In the genomic region with DNA sequence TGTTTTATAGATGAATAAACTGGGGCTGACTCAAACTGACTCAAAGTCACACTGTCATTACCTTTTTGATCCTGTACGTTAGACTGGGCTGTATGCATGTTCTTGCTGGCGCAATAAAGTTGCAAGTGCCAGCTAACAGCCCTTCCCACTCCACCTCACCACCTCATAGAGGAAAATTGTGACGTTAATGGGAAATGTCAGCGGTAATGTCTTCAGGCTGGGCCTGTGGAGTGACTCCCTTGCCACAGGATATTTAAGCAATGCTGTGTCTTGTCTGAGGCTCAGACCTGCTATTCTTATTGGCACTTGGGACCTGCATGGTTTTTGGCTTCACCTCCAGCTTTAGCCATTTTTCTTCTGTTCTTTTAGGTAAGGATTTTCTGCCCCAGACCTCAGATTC, we compare ENCODE assay signal across 8 cellular contexts. TPM values are rescaled to one million over a fixed set of nuclear protein-coding genes. Genes with fewer than 3 reads are reported as not detected.
DNase-seq lines count a peak whose midpoint lies in the region; ATAC-seq and TF ChIP-seq lines count a peak whose summit lies in the region.

No MANE protein-coding gene starts in this region.

- TF ChIP-seq CTCF in SK-N-SH (IDR thresholded peaks at IDR 0.05): no peak
- no peak for TF ChIP-seq CTCF in heart left ventricle (IDR thresholded peaks at IDR 0.05)
- TF ChIP-seq CTCF in stomach (IDR thresholded peaks at IDR 0.05): no peak

- intact Hi-C loops in heart left ventricle (cut with DNase I): loop anchor here in 8 of 10 donors (2.0 to 10.0 kb wide), 7 partner anchors 39 to 195 kb away; a partner anchor contains a TSS
- intact Hi-C loops in stomach (cut with DNase I; ENCODE audit: low total_unique reads): no loop called here

- TF ChIP-seq POLR2A in heart left ventricle (IDR thresholded peaks at IDR 0.05) (no peak), stomach (IDR thresholded peaks at IDR 0.05) (no peak)

- TF ChIP-seq EP300 in SK-N-SH (IDR thresholded peaks at IDR 0.05; ENCODE audit: borderline replicate concordance in 1 of 2, low read depth in 1 of 2, low read length in 1 of 2) (no peak; a peak in 1 of 4 replicates), stomach (IDR thresholded peaks at IDR 0.05) (no peak)

- H3K27me3 ChIP-seq in SK-N-SH (ENCODE audit: insufficient read depth) (no peaks in the 10 kb centered on the region), heart left ventricle (no peaks in the 10 kb centered on the region), stomach (no peaks in the 10 kb centered on the region)

- peak overlapping the region; percentile 28; the same call in 1 of the 2 replicates for H3K9ac ChIP-seq in SK-N-SH

- DNase-seq in SK-N-SH (no peak), heart left ventricle (no peak), stomach (no peak), NCI-H510A treated with DMSO at 0.1 percent for 48 hours (lab: John Stamatoyannopoulos, UW) (no peak), midbrain (lab: John Stamatoyannopoulos, UW) (no peak), NCI-H187 (lab: John Stamatoyannopoulos, UW) (no peak)

- H3K9me3 ChIP-seq in SK-N-SH (no peaks in the 10 kb centered on the region), heart left ventricle (no peaks in the 10 kb centered on the region), stomach (no peaks in the 10 kb centered on the region)

- H3K4me2 ChIP-seq in SK-N-SH: peak overlapping the region; percentile 43; the same call in 1 of the 2 replicates

- H3K4me3 ChIP-seq in SK-N-SH (ENCODE audit: low read depth in 2 of 2, low read length in 1 of 2): no peak overlapping the region
- no peak overlapping the region for H3K4me3 ChIP-seq in heart left ventricle
- no peak overlapping the region for H3K4me3 ChIP-seq in stomach

- WGBS in SK-N-SH (ENCODE audit: low lambda C conversion rate): 54% methylated on average over 4 of the region's 4 CpGs
- WGBS in heart left ventricle, 4 donors: 35 to 59% (median 54%) methylated on average over 3 to 4 of the region's 4 CpGs
- WGBS in stomach, 5 donors: 40 to 61% (median 51%) methylated on average over 3 to 4 of the region's 4 CpGs

- H3K9me2 ChIP-seq in SK-N-SH: no peaks in the 10 kb centered on the region

- no peak overlapping the region for H2AFZ ChIP-seq in SK-N-SH (ENCODE audit: low read depth)

- peaks cover 5 to 9% of the 10 kb centered on the region in 2 experiments; a peak in 3 of 4 replicates for H3K4me1 ChIP-seq in SK-N-SH (ENCODE audit: control insufficient read depth in 1 of 2, insufficient read depth in 2 of 2, low read depth in 1 of 2, low read length in 1 of 2)
- peaks cover 2 to 69% (median 23%) of the 10 kb centered on the region in 12 donors for H3K4me1 ChIP-seq in heart left ventricle
- H3K4me1 ChIP-seq in stomach: peaks cover 11 to 60% (median 18%) of the 10 kb centered on the region in 4 donors

- no peak for TF ChIP-seq RAD21 in SK-N-SH (IDR thresholded peaks at IDR 0.05; ENCODE audit: low read length)

- no peaks in the 10 kb centered on the region for H4K20me1 ChIP-seq in SK-N-SH (ENCODE audit: insufficient read depth)

- CTCF ChIA-PET in SK-N-SH (lab: Yijun Ruan, JAX): interaction anchor here (0.6 to 3.7 kb wide), 43 partner anchors 10 to 444 kb away, joined by 3 to 30 read pairs (median 4); a partner anchor contains a TSS

- POLR2A ChIA-PET in SK-N-SH (lab: Yijun Ruan, JAX): interaction anchor here (0.8 kb wide), 1 partner anchor 89 kb away, joined by 3 read pairs; no protein-coding TSS in a partner anchor

- H3K36me3 ChIP-seq in SK-N-SH (replicated peaks in 1 of 2; ENCODE audit: control insufficient read depth in 1 of 2, insufficient read depth in 2 of 2, low read length in 1 of 2) (peaks cover 11 to 44% of the 10 kb centered on the region in 2 experiments), heart left ventricle (peaks cover 3 to 100% (median 97%) of the 10 kb centered on the region in 9 donors), stomach (peaks cover 69 to 98% (median 93%) of the 10 kb centered on the region in 4 donors)

- H3F3A ChIP-seq in SK-N-SH (replicated peaks; ENCODE audit: insufficient read depth): peaks cover 9% of the 10 kb centered on the region

- ATAC-seq in GM18858 (IDR thresholded peaks at IDR 0.05; ENCODE audit: unreplicated experiment) (peak; percentile 16), HG02885 (IDR thresholded peaks at IDR 0.05; ENCODE audit: poor library complexity, unreplicated experiment) (peak; percentile 9), heart left ventricle (peak in 3 of 4 donors; percentile 14 to 25 (median 16))

- H3K79me2 ChIP-seq in SK-N-SH (ENCODE audit: insufficient read depth): peaks cover 47% of the 10 kb centered on the region; the same call in 1 of the 2 replicates

- H3K27ac ChIP-seq in SK-N-SH (ENCODE audit: low read depth in 2 of 2, low read length in 1 of 2) (peak overlapping the region; percentile 60 to 71), heart left ventricle (peak overlapping the region; percentile 20 to 89 (median 64)), stomach (peak overlapping the region; percentile 47 to 82 (median 73))

TF ChIP-seq in SK-N-SH, 30 proteins besides CTCF, POLR2A, EP300 and RAD21:
- TF ChIP-seq TCF12 (IDR thresholded peaks at IDR 0.05): peak; percentile 77
- TF ChIP-seq, protein P1, sequence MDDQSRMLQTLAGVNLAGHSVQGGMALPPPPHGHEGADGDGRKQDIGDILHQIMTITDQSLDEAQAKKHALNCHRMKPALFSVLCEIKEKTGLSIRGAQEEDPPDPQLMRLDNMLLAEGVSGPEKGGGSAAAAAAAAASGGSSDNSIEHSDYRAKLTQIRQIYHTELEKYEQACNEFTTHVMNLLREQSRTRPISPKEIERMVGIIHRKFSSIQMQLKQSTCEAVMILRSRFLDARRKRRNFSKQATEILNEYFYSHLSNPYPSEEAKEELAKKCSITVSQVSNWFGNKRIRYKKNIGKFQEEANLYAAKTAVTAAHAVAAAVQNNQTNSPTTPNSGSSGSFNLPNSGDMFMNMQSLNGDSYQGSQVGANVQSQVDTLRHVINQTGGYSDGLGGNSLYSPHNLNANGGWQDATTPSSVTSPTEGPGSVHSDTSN (IDR thresholded peaks at IDR 0.05): peak; percentile 82
- TF ChIP-seq, protein P2, sequence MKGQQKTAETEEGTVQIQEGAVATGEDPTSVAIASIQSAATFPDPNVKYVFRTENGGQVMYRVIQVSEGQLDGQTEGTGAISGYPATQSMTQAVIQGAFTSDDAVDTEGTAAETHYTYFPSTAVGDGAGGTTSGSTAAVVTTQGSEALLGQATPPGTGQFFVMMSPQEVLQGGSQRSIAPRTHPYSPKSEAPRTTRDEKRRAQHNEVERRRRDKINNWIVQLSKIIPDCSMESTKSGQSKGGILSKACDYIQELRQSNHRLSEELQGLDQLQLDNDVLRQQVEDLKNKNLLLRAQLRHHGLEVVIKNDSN (IDR thresholded peaks at IDR 0.05; ENCODE audit: borderline replicate concordance, low read depth): no peak

RNA-seq across cellular contexts. Expression of a gene that starts 25.2 kb away (rescaled TPM):
- 0.12 and 0.31 TPM in 2 replicates for polyA plus RNA-seq in SK-N-SH (2012; rRNA removed)
- polyA plus RNA-seq in SK-N-SH (2012; cell fraction: cytosol; rRNA removed): 0.17 and 0.21 TPM in 2 replicates
- polyA plus RNA-seq in SK-N-SH (2012; cell fraction: nucleus; rRNA removed): 0.11 and 0.74 TPM in 2 replicates
- total RNA-seq in heart left ventricle: 10 to 100 TPM in 2 of 9 donors, 1 to 10 TPM in 7; 4.3 to 24.0 (median 5.8) TPM
- 1 to 10 TPM; 2.8 to 3.5 TPM for polyA plus RNA-seq in heart left ventricle
- 10 to 100 TPM in 4 of 5 donors, 1 to 10 TPM in 1; 2.6 to 34.9 (median 16.5) TPM for total RNA-seq in stomach
- 1 to 10 TPM; 4.7 to 8.1 (median 4.9) TPM for polyA plus RNA-seq in stomach

RNA-seq across cellular contexts. Expression of a gene that starts 41.7 kb away (rescaled TPM):
- polyA plus RNA-seq in SK-N-SH (2012; rRNA removed): 23.7 and 32.6 TPM in 2 replicates
- 23.3 and 30.1 TPM in 2 replicates for polyA plus RNA-seq in SK-N-SH (2012; cell fraction: cytosol; rRNA removed)
- polyA plus RNA-seq in SK-N-SH (2012; cell fraction: nucleus; rRNA removed): 63.1 and 81.3 TPM in 2 replicates
- 100 to 1,000 TPM; 130 to 279 (median 214) TPM for total RNA-seq in heart left ventricle
- polyA plus RNA-seq in heart left ventricle: 100 to 1,000 TPM; 120 to 249 TPM
- 100 to 1,000 TPM; 149 to 424 (median 247) TPM for total RNA-seq in stomach
- 10 to 100 TPM; 23.3 to 43.4 (median 24.1) TPM for polyA plus RNA-seq in stomach
